1 cellular context compared by ENCODE assay signal in genomic region chr14:81436296-81437138, GRCh38.
TF ChIP-seq lines count a peak whose summit lies in the region.

No MANE protein-coding gene starts in this region.

TF ChIP-seq in WTC11, 78 proteins besides CTCF, POLR2A, EP300 and RAD21 (continued from another document and continues in another):
- TF ChIP-seq ZNF425 (CRISPR knock-in tag; conservative IDR thresholded peaks at IDR 0.05) (no peak), NR2C2 (CRISPR knock-in tag; IDR thresholded peaks at IDR 0.05) (no peak), ZNF232 (CRISPR knock-in tag; IDR thresholded peaks at IDR 0.05) (no peak), GABPB1 (CRISPR knock-in tag; IDR thresholded peaks at IDR 0.05) (no peak), TP53 (CRISPR knock-in tag; IDR thresholded peaks at IDR 0.05) (no peak), PRRX2 (CRISPR knock-in tag; IDR thresholded peaks at IDR 0.05) (no peak), ZNF281 (CRISPR knock-in tag; IDR thresholded peaks at IDR 0.05) (no peak), USF2 (CRISPR knock-in tag; IDR thresholded peaks at IDR 0.05) (no peak), NFE2L1 (CRISPR knock-in tag; IDR thresholded peaks at IDR 0.05) (no peak), NFATC4 (CRISPR knock-in tag; IDR thresholded peaks at IDR 0.05) (no peak), ATF1 (CRISPR knock-in tag; IDR thresholded peaks at IDR 0.05) (peak; percentile 62; the same call in 1 of the 2 replicates), ZNF671 (CRISPR knock-in tag; IDR thresholded peaks at IDR 0.05) (no peak), E2F4 (CRISPR knock-in tag; IDR thresholded peaks at IDR 0.05; ENCODE audit: borderline replicate concordance, low read depth) (0 out of 2 replicates have a peak, but pooled peaks have one; percentile 55), HMGA2 (CRISPR knock-in tag; IDR thresholded peaks at IDR 0.05) (no peak), JAZF1 (CRISPR knock-in tag; IDR thresholded peaks at IDR 0.05) (no peak), FOXP4 (CRISPR knock-in tag; IDR thresholded peaks at IDR 0.05) (peak; percentile 3; the same call in 1 of the 2 replicates), ZMAT4 (CRISPR knock-in tag; IDR thresholded peaks at IDR 0.05) (no peak), TEAD4 (CRISPR knock-in tag; IDR thresholded peaks at IDR 0.05) (no peak), TCF7 (CRISPR knock-in tag; IDR thresholded peaks at IDR 0.05; ENCODE audit: low read depth) (0 out of 2 replicates have a peak, but pooled peaks have one; percentile 31), CREB1 (CRISPR knock-in tag; IDR thresholded peaks at IDR 0.05) (no peak), ZNF396 (CRISPR knock-in tag; IDR thresholded peaks at IDR 0.05; ENCODE audit: borderline replicate concordance) (no peak), ATF3 (CRISPR knock-in tag; conservative IDR thresholded peaks at IDR 0.05) (no peak), JUN (CRISPR knock-in tag; IDR thresholded peaks at IDR 0.05) (no peak), ZNF138 (CRISPR knock-in tag; conservative IDR thresholded peaks at IDR 0.05) (no peak), MAX (CRISPR knock-in tag; IDR thresholded peaks at IDR 0.05) (peak; percentile 68; the same call in 1 of the 2 replicates), ZNF263 (CRISPR knock-in tag; IDR thresholded peaks at IDR 0.05; ENCODE audit: low read depth) (no peak), ATF6 (CRISPR knock-in tag; IDR thresholded peaks at IDR 0.05) (no peak), FOXP1 (CRISPR knock-in tag; IDR thresholded peaks at IDR 0.05; ENCODE audit: borderline replicate concordance) (peak; percentile 83; the same call in 1 of the 2 replicates), CBFB (CRISPR knock-in tag; IDR thresholded peaks at IDR 0.05; ENCODE audit: low read depth) (no peak), ESRRA (CRISPR knock-in tag; IDR thresholded peaks at IDR 0.05; ENCODE audit: borderline replicate concordance) (no peak), GTF2I (CRISPR knock-in tag; conservative IDR thresholded peaks at IDR 0.05) (no peak), RORB (CRISPR knock-in tag; IDR thresholded peaks at IDR 0.05) (no peak), SP1 (CRISPR knock-in tag; conservative IDR thresholded peaks at IDR 0.05) (peak; percentile 63; the same call in 1 of the 2 replicates), ZNF219 (CRISPR knock-in tag; IDR thresholded peaks at IDR 0.05; ENCODE audit: borderline replicate concordance) (no peak), CREM (CRISPR knock-in tag; IDR thresholded peaks at IDR 0.05) (no peak; the same call in none of the 2 replicates), PREB (CRISPR knock-in tag; IDR thresholded peaks at IDR 0.05; ENCODE audit: borderline replicate concordance) (no peak), IRF1 (CRISPR knock-in tag; IDR thresholded peaks at IDR 0.05) (no peak), USF1 (CRISPR knock-in tag; IDR thresholded peaks at IDR 0.05) (no peak), NR3C1 (CRISPR knock-in tag; conservative IDR thresholded peaks at IDR 0.05; ENCODE audit: low read depth) (no peak), E2F5 (CRISPR knock-in tag; IDR thresholded peaks at IDR 0.05) (peak; percentile 96), ZNF532 (CRISPR knock-in tag; IDR thresholded peaks at IDR 0.05; ENCODE audit: borderline replicate concordance) (no peak)
